Comparison of ENCODE assay signal across 13 cellular contexts in the genomic region with DNA sequence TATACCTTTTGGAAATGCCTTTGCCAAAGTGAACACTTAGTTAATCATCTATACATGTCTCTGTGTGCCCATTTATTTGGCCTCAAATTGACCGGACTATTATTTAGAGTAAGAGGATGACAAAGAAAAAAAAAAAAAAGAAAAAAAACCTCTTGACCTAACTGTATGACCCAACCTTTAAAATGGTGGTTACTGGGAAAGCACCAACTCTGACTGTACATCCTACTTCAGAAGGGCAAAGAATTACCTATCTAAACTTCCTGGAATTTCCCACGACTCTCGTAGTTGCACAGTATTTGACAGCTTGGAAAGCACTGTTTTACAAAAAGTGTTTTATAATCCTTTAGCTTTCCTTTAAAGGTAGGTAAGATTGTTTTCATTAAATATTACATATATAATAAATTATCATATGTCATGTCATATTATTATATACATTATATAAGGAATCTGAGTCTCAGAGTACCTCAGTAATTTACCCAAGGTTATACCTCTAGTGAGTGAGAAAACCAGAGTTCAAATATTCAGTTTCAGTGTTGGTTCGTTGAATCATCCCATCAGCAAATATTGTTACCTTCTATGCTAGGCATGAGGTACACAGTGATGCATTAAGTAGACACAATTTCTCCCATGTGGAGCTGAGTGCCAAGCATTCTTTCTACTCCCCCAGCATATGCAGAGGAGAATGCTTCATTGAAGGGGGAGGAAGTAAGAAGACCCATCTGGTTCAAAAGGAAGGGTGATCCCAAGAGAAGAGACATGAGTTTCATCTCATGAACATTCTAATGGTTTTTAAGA. TPM values are rescaled to one million over a fixed set of nuclear protein-coding genes. Genes with fewer than 3 reads are reported as not detected.
DNase-seq lines count a peak whose midpoint lies in the region; ATAC-seq and TF ChIP-seq lines count a peak whose summit lies in the region.
"Had no signal": no experiment of that assay in that cellular context is flagged by ENCODE, and none has a peak within 500 bp of the region (broad histone marks: within the 10 kb centered on the region; RNA-seq: fewer than 3 reads in every experiment).

No MANE protein-coding gene starts in this region.

- CTCF ChIA-PET in CD8-positive, alpha-beta memory T cell (lab: Charles Lee): interaction anchor here (3.3 kb wide), 1 partner anchor 43 kb away, joined by 17 read pairs; no protein-coding TSS in a partner anchor
- CTCF ChIA-PET in WTC11 (lab: Charles Lee): no interaction called here

- no peak overlapping the region for H3K27ac ChIP-seq in CD8-positive, alpha-beta memory T cell (ENCODE audit: low read depth, low read length)

- no peaks in the 10 kb centered on the region for H3K36me3 ChIP-seq in CD8-positive, alpha-beta memory T cell (ENCODE audit: insufficient read depth, low read length)

- peak overlapping the region; percentile 32 to 83 (median 66) for H3K4me3 Mint-ChIP-seq in CD8-positive, alpha-beta memory T cell
- H3K4me3 Mint-ChIP-seq in WTC11: no peak overlapping the region

- H3K4me1 ChIP-seq in CD8-positive, alpha-beta memory T cell (ENCODE audit: insufficient read depth, low read length): peaks cover 38% of the 10 kb centered on the region

- H3K4me1 Mint-ChIP-seq in CD8-positive, alpha-beta memory T cell: peaks cover 46 to 74% (median 73%) of the 10 kb centered on the region in 3 donors
- H3K4me1 Mint-ChIP-seq in WTC11: peaks cover 10% of the 10 kb centered on the region

- POLR2A ChIA-PET in CD8-positive, alpha-beta memory T cell (lab: Charles Lee): interaction anchor here (5.5 kb wide), 1 partner anchor 43 kb away, joined by 64 read pairs; no protein-coding TSS in a partner anchor
- POLR2A ChIA-PET in WTC11 (lab: Charles Lee): no interaction called here

- ATAC-seq in GM18861 (IDR thresholded peaks at IDR 0.05; ENCODE audit: unreplicated experiment): peak; percentile 25
- ATAC-seq in WTC11: no peak
- ATAC-seq in HG03520 (IDR thresholded peaks at IDR 0.05; ENCODE audit: unreplicated experiment): no peak
- no peak for ATAC-seq in HG03460 (IDR thresholded peaks at IDR 0.05; ENCODE audit: unreplicated experiment)
- no peak for ATAC-seq in HG03175 (IDR thresholded peaks at IDR 0.05; ENCODE audit: unreplicated experiment)
- ATAC-seq: HCT116 had no signal

- TF ChIP-seq CTCF in WTC11 (IDR thresholded peaks at IDR 0.05): no peak

- H3K9me3 ChIP-seq in CD8-positive, alpha-beta memory T cell (ENCODE audit: low read length): no peaks in the 10 kb centered on the region

- no peaks in the 10 kb centered on the region for H3K27me3 Mint-ChIP-seq in CD8-positive, alpha-beta memory T cell
- no peaks in the 10 kb centered on the region for H3K27me3 Mint-ChIP-seq in WTC11 (ENCODE audit: low read depth)

- H3K27ac Mint-ChIP-seq in CD8-positive, alpha-beta memory T cell: peak overlapping the region; percentile 65 to 92 (median 88)
- H3K27ac Mint-ChIP-seq in WTC11: peak overlapping the region; percentile 12; the same call in 1 of the 2 replicates

- peaks cover 3 to 24% (median 4%) of the 10 kb centered on the region in 3 donors for H3K36me3 Mint-ChIP-seq in CD8-positive, alpha-beta memory T cell
- H3K36me3 Mint-ChIP-seq in WTC11: no peaks in the 10 kb centered on the region

- H3K4me3 ChIP-seq in CD8-positive, alpha-beta memory T cell (ENCODE audit: low read length): no peak overlapping the region

- no peak for DNase-seq in CD8-positive, alpha-beta memory T cell
- DNase-seq in WTC11 (ENCODE audit: low spot score) (no peak), kidney tubule cell (ENCODE audit: low spot score) (peak; percentile 92), C1 segment of cervical spinal cord (lab: John Stamatoyannopoulos, UW) (no peak)
- DNase-seq: DMS153, NCI-H1417, OCI-M1 had no signal

- no peaks in the 10 kb centered on the region for H3K9me3 Mint-ChIP-seq in CD8-positive, alpha-beta memory T cell
- no peaks in the 10 kb centered on the region for H3K9me3 Mint-ChIP-seq in WTC11

- H3K27me3 ChIP-seq in CD8-positive, alpha-beta memory T cell (ENCODE audit: insufficient read depth, low read length, poor library complexity, severe bottlenecking): no peaks in the 10 kb centered on the region

TF ChIP-seq in WTC11, 78 proteins besides CTCF, POLR2A, EP300 and RAD21:
- TF ChIP-seq GABPB1 (CRISPR knock-in tag; IDR thresholded peaks at IDR 0.05) (0 out of 2 replicates have a peak, but pooled peaks have one; percentile 20), TEAD4 (CRISPR knock-in tag; IDR thresholded peaks at IDR 0.05) (no peak)

RNA-seq across cellular contexts. Expression of gene BCL2A1, which starts 5.0 kb away (rescaled TPM):
- 10 to 100 TPM; 55.8 to 56.8 TPM for total RNA-seq in CD8-positive, alpha-beta memory T cell
- 29.5 TPM for polyA plus RNA-seq in CD8-positive, alpha-beta memory T cell
- total RNA-seq in WTC11 (2021): 0.25 to 0.32 TPM (median 0.28 TPM) in 3 replicates
- total RNA-seq: myocyte had no signal

Comparison
In these comparisons a context has a peak if more than half of its experiments do, and no peak if none do; other contexts are left out.
1. RNA of gene BCL2A1, which starts 5.0 kb away (total RNA-seq): 55.8 to 56.8 TPM in CD8-positive, alpha-beta memory T cell; 0.25 to 0.32 TPM in WTC11; every median in the first group is over 10 times any median in the second.